ENCODE assay signal across 19 cellular contexts in the genomic region with DNA sequence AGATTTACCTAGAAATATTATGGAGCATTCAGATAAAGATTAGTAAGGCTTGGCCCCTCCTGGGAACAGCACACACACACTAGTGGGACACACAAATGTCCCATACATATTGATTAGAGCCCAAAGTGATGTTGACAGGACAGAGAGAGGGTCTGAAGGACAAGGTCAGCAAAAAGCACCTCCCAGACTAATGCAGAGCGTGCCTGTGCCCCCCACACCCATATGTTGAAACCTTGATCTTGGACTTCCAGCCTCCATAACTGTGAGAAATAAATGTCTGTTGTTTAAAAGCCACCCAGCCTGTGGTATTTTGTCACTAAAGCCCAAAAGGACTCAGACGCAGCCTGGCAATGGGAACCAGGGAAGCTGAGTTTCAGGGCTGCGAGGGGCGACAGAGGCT. TPM values are rescaled to one million over a fixed set of nuclear protein-coding genes. Genes with fewer than 3 reads are reported as not detected.
DNase-seq lines count a peak whose midpoint lies in the region; ATAC-seq, FAIRE-seq and TF ChIP-seq lines count a peak whose summit lies in the region.
"Had no signal": no experiment of that assay in that cellular context is flagged by ENCODE, and none has a peak within 500 bp of the region (broad histone marks: within the 10 kb centered on the region; RNA-seq: fewer than 3 reads in every experiment).

No MANE protein-coding gene starts in this region.

- peak overlapping the region; percentile 84; the same call in 1 of the 2 replicates for H3K4me2 ChIP-seq in HCT116 (ENCODE audit: low read length)
- H3K4me2 ChIP-seq in PC-9, result 0 out of 2 replicates have a peak overlapping the region, but pooled peaks have one; percentile 62
- H3K4me2 ChIP-seq in HepG2 (ENCODE audit: low read depth, low read length), result no peak overlapping the region
- H3K4me2 ChIP-seq: BLaER1 had no signal

- TF ChIP-seq EP300 in HepG2 (IDR thresholded peaks at IDR 0.05; ENCODE audit: low read depth in 2 of 2, low read length in 2 of 2), result no peak
- no peak for TF ChIP-seq EP300 in HepG2 (CRISPR knock-in tag; IDR thresholded peaks at IDR 0.05; ENCODE audit: borderline replicate concordance)

- H3K4me3 ChIP-seq in HCT116 (replicated peaks in 1 of 2; ENCODE audit: low read depth in 1 of 2, low read length in 2 of 2), result no peak overlapping the region
- H3K4me3 ChIP-seq in PC-9, result no peak overlapping the region
- no peak overlapping the region for H3K4me3 ChIP-seq in HepG2 (replicated peaks in 1 of 3; ENCODE audit: insufficient read depth in 1 of 3, low read depth in 2 of 3, low read length in 3 of 3)
- H3K4me3 ChIP-seq in psoas muscle, result no peak overlapping the region
- H3K4me3 ChIP-seq: BLaER1, HAP-1 had no signal

- H3F3A ChIP-seq in PC-9 (ENCODE audit: insufficient read depth, low read depth), result peaks cover 49% of the 10 kb centered on the region

- H2AFZ ChIP-seq in HCT116 (ENCODE audit: low read depth, low read length, poor library complexity, severe bottlenecking) (no peak overlapping the region), PC-9 (no peak overlapping the region), HepG2 (ENCODE audit: low read length) (no peak overlapping the region)

- intact Hi-C loops in HCT116 (cut with micrococcal nuclease) (loop anchor here (5.0 to 10.0 kb wide), 2 partner anchors 70 to 138 kb away; a partner anchor contains a TSS), PC-9 (cut with micrococcal nuclease; ENCODE audit: unreplicated experiment) (loop anchor here (5.0 kb wide), 2 partner anchors 88 to 433 kb away; no protein-coding TSS in a partner anchor), HepG2 (cut with micrococcal nuclease; ENCODE audit: unreplicated experiment) (loop anchor here (2.0 kb wide), 1 partner anchor 92 kb away; no protein-coding TSS in a partner anchor), psoas muscle (cut with DNase I) (loop anchor here in 1 of 2 donors (5.0 kb wide), 1 partner anchor 192 kb away; no protein-coding TSS in a partner anchor)

- H3K4me1 ChIP-seq in HCT116 (ENCODE audit: control insufficient read depth in 1 of 2, insufficient read depth in 2 of 2, low read length in 2 of 2) (peaks cover 87 to 91% of the 10 kb centered on the region in 2 experiments), PC-9 (replicated peaks; ENCODE audit: insufficient read depth) (peaks cover 49% of the 10 kb centered on the region), HepG2 (ENCODE audit: insufficient read depth, low read length) (peaks cover 30% of the 10 kb centered on the region), psoas muscle (peaks cover 54% of the 10 kb centered on the region)
- H3K4me1 ChIP-seq: HAP-1 had no signal

- H3K79me2 ChIP-seq in HCT116 (ENCODE audit: insufficient read depth, low read length) (no peaks in the 10 kb centered on the region), PC-9 (ENCODE audit: low read depth) (no peaks in the 10 kb centered on the region), HepG2 (ENCODE audit: insufficient read depth, low read length) (peaks cover 29% of the 10 kb centered on the region)

- no peak for TF ChIP-seq POLR2A in HCT116 (IDR thresholded peaks at IDR 0.05; ENCODE audit: borderline replicate concordance, extremely low read depth, insufficient read depth, insufficient read length)
- no peak for TF ChIP-seq POLR2A in HepG2 (IDR thresholded peaks at IDR 0.05; ENCODE audit: insufficient read depth in 1 of 2, low read depth in 2 of 2, low read length in 2 of 2)

- H3K27me3 ChIP-seq in HCT116 (ENCODE audit: insufficient read depth, low read length) (no peaks in the 10 kb centered on the region), PC-9 (ENCODE audit: insufficient read depth, low read depth) (no peaks in the 10 kb centered on the region), HepG2 (ENCODE audit: control insufficient read depth in 1 of 2, insufficient read depth in 2 of 2, low read length in 2 of 2) (no peaks in the 10 kb centered on the region), psoas muscle (ENCODE audit: insufficient read depth in 3 of 3, low read length in 2 of 3) (no peaks in the 10 kb centered on the region)
- H3K27me3 ChIP-seq: BLaER1 had no signal

- H3K27ac ChIP-seq in HCT116 (ENCODE audit: low read depth, low read length) (no peak overlapping the region), PC-9 (peak overlapping the region; percentile 78), HepG2 (ENCODE audit: extremely low read length, insufficient read depth, low read length) (no peak overlapping the region), psoas muscle (peak overlapping the region; percentile 70)
- H3K27ac ChIP-seq: BLaER1, HL-60 had no signal

- H4K20me1 ChIP-seq in HCT116 (ENCODE audit: insufficient read depth) (no peaks in the 10 kb centered on the region), PC-9 (ENCODE audit: insufficient read depth) (no peaks in the 10 kb centered on the region), HepG2 (ENCODE audit: insufficient read depth, low read length) (peaks cover 23% of the 10 kb centered on the region; the same call in 1 of the 2 replicates)
- H4K20me1 ChIP-seq: BLaER1 had no signal

- in situ Hi-C loops in HepG2 (cut with HindIII; ENCODE audit: extremely low pct_ligation_motif_present, low pct_unique_long_range_greater_than_20kb), result no loop called here

- FAIRE-seq in HepG2 (lab: Jason Lieb, UNC), result no peak
- FAIRE-seq: A204.1, G401.6, GM12892, GM18507 had no signal

- CTCF ChIA-PET in HCT116 (lab: Charles Lee), result interaction anchor here (3.5 kb wide), 1 partner anchor 8 kb away, joined by 17 read pairs; no protein-coding TSS in a partner anchor
- CTCF ChIA-PET in PC-9 (lab: Charles Lee), result interaction anchor here (0.6 kb wide), 1 partner anchor 138 kb away, joined by 3 read pairs; no protein-coding TSS in a partner anchor
- CTCF ChIA-PET in HepG2 (lab: Yijun Ruan, JAX; ENCODE audit: low intra/inter-chr PET ratio, low total read pairs), result no interaction called here
- CTCF ChIA-PET in GM10248 (lab: Yijun Ruan, JAX), result interaction anchor here (1.4 to 4.9 kb wide), 5 partner anchors 7 to 188 kb away, joined by 3 to 28 read pairs (median 13); no protein-coding TSS in a partner anchor

- WGBS in HepG2 (ENCODE audit: low lambda C conversion rate), result 80% methylated on average over 4 of the region's 4 CpGs
- 96 to 97% (median 96%) methylated on average over 4 of the region's 4 CpGs for WGBS in psoas muscle, 3 donors

- RAD21 ChIA-PET in HCT116 (lab: Charles Lee; ENCODE audit: low non-redundant PET in 1 of 2, low total read pairs in 2 of 2, uncharacterized antibody in 2 of 2, unreplicated experiment in 2 of 2), result interaction anchor here in 1 of 2 experiments (0.7 kb wide), 1 partner anchor 59 kb away, joined by 3 read pairs; no protein-coding TSS in a partner anchor

- no peaks in the 10 kb centered on the region for H3K36me3 ChIP-seq in HCT116 (ENCODE audit: control insufficient read depth in 1 of 2, insufficient read depth in 2 of 2, low read length in 2 of 2)
- H3K36me3 ChIP-seq in PC-9 (ENCODE audit: low read depth), result no peaks in the 10 kb centered on the region
- peaks cover 2 to 22% of the 10 kb centered on the region in 2 experiments; a peak in 3 of 5 replicates for H3K36me3 ChIP-seq in HepG2 (replicated peaks in 1 of 2; ENCODE audit: control insufficient read depth in 1 of 2, insufficient read depth in 2 of 2, low read length in 2 of 2)
- no peaks in the 10 kb centered on the region for H3K36me3 ChIP-seq in psoas muscle (ENCODE audit: insufficient read depth in 1 of 2, low read depth in 1 of 2)
- H3K36me3 ChIP-seq: BLaER1, HAP-1 had no signal

- H3K9ac ChIP-seq in HCT116 (ENCODE audit: low read length) (no peak overlapping the region), HepG2 (ENCODE audit: insufficient read depth, low read depth, low read length) (no peak overlapping the region)
- H3K9ac ChIP-seq: BLaER1 had no signal

- BruUV-seq in HCT116 (replicated peaks; lab: Mats Ljungman, UMichigan) (no TSS peak), PC-9 (replicated peaks; lab: Mats Ljungman, UMichigan) (no TSS peak), HepG2 (replicated peaks; lab: Mats Ljungman, UMichigan) (no TSS peak)

- POLR2A ChIA-PET in HCT116 (lab: Charles Lee), result no interaction called here
- POLR2A ChIA-PET in PC-9 (lab: Charles Lee; ENCODE audit: unreplicated experiment), result no interaction called here
- POLR2A ChIA-PET in HepG2 (lab: Yijun Ruan, JAX), result interaction anchor here (1.4 kb wide), 1 partner anchor 22 kb away, joined by 3 read pairs; no protein-coding TSS in a partner anchor
- POLR2A ChIA-PET in GM10248 (lab: Yijun Ruan, JAX), result interaction anchor here (0.6 kb wide), 1 partner anchor 24 kb away, joined by 3 read pairs; no protein-coding TSS in a partner anchor

- no peaks in the 10 kb centered on the region for H3K9me3 ChIP-seq in HCT116 (ENCODE audit: control insufficient read depth in 1 of 2, insufficient read depth in 1 of 2, low read depth in 1 of 2, low read length in 2 of 2)
- H3K9me3 ChIP-seq in PC-9 (ENCODE audit: insufficient read depth, low read depth), result no peaks in the 10 kb centered on the region
- H3K9me3 ChIP-seq in HepG2 (ENCODE audit: low read length), result no peaks in the 10 kb centered on the region
- no peaks in the 10 kb centered on the region for H3K9me3 ChIP-seq in psoas muscle
- H3K9me3 ChIP-seq: BLaER1, HAP-1 had no signal

- H3K9me2 ChIP-seq in HCT116 (ENCODE audit: insufficient read depth) (no peaks in the 10 kb centered on the region), PC-9 (ENCODE audit: insufficient read depth) (no peaks in the 10 kb centered on the region)

- no peak for TF ChIP-seq RAD21 in HCT116 (IDR thresholded peaks at IDR 0.05; ENCODE audit: low read depth)
- TF ChIP-seq RAD21 in HepG2 (CRISPR knock-in tag; IDR thresholded peaks at IDR 0.05), result no peak

- no peak for DNase-seq in HCT116 (ENCODE audit: low read depth, low spot score)
- DNase-seq in PC-9, result no peak
- peak; percentile 33 for DNase-seq in HepG2 (ENCODE audit: low spot score)
- no peak for DNase-seq in psoas muscle
- DNase-seq in DMS114 treated with DMSO at 0.1 percent for 48 hours (lab: John Stamatoyannopoulos, UW; ENCODE audit: unreplicated experiment), result no peak
- DNase-seq in Kasumi-1 (lab: John Stamatoyannopoulos, UW), result no peak
- DNase-seq in GM10248 (ENCODE audit: extremely low spot score), result no peak
- DNase-seq: CD8-positive, alpha-beta T cell; DMS 273 treated with DMSO at 0.1 percent for 48 hours; GM23248; KBM-7 had no signal

- ATAC-seq in HCT116, result no peak
- ATAC-seq in HepG2, result peak; percentile 41
- no peak for ATAC-seq in psoas muscle
- no peak for ATAC-seq in HG03135 (IDR thresholded peaks at IDR 0.05; ENCODE audit: unreplicated experiment)
- ATAC-seq: CD8-positive, alpha-beta T cell had no signal

- TF ChIP-seq CTCF in HCT116 (IDR thresholded peaks at IDR 0.05 in 2 of 3, conservative IDR thresholded peaks at IDR 0.05 in 1 of 3; ENCODE audit: borderline replicate concordance in 1 of 3, insufficient read depth in 1 of 3, low read depth in 2 of 3, low read length in 2 of 3), result no peak
- TF ChIP-seq CTCF in PC-9 (conservative IDR thresholded peaks at IDR 0.05), result no peak
- no peak for TF ChIP-seq CTCF in HepG2 (CRISPR knock-in tag; IDR thresholded peaks at IDR 0.05)
- TF ChIP-seq CTCF in psoas muscle (IDR thresholded peaks at IDR 0.05), result no peak
- no peak for TF ChIP-seq CTCF in GM10248 (IDR thresholded peaks at IDR 0.05; ENCODE audit: control extremely low read depth, extremely low read depth, low read depth, missing control alignments)

RNA-seq across cellular contexts. Expression of a gene that starts 27.6 kb away (rescaled TPM):
- 55.4 TPM for total RNA-seq in HCT116 (2021; ENCODE audit: unreplicated experiment)
- 28.7 and 30.2 TPM in 2 replicates for polyA plus RNA-seq in HCT116 (2012)
- total RNA-seq in PC-9 (2021), result 13.8 and 26.6 TPM in 2 replicates
- 4.4 and 6.8 TPM in 2 replicates for total RNA-seq in HepG2 (2016; rRNA removed; fragmentation: Illumina TruSeq; extraction: Trizol)
- 1.1 TPM in 2 replicates for total RNA-seq in HepG2 (2016; cell fraction: cytosol; rRNA removed; fragmentation: Illumina TruSeq; extraction: Trizol; ENCODE audit: low read depth)
- total RNA-seq in HepG2 (2016; cell fraction: insoluble cytoplasmic fraction; rRNA removed; fragmentation: Illumina TruSeq; extraction: Trizol), result 3.5 and 6.4 TPM in 2 replicates
- 4.1 and 5.5 TPM in 2 replicates for total RNA-seq in HepG2 (2016; cell fraction: membrane; rRNA removed; fragmentation: Illumina TruSeq; extraction: Trizol)
- total RNA-seq in HepG2 (2016; cell fraction: nucleus; rRNA removed; fragmentation: Illumina TruSeq; extraction: Trizol), result 2.9 and 5.5 TPM in 2 replicates
- 1.3 and 2.4 TPM in 2 replicates for polyA plus RNA-seq in HepG2 (2011; rRNA removed)
- polyA plus RNA-seq in HepG2 (2011; cell fraction: cytosol; rRNA removed), result 1.7 and 3.3 TPM in 2 replicates
- polyA plus RNA-seq in HepG2 (2011; cell fraction: nucleus; rRNA removed), result 7.1 and 9.6 TPM in 2 replicates
- 1.2 and 2.5 TPM in 2 replicates for polyA plus RNA-seq in HepG2 (2012)
- 1.4 and 1.5 TPM in 2 replicates for polyA plus RNA-seq in HepG2 (2016; cell fraction: cytosol; fragmentation: Illumina TruSeq; extraction: Trizol; ENCODE audit: low read depth)
- polyA plus RNA-seq in HepG2 (2016; cell fraction: insoluble cytoplasmic fraction; fragmentation: Illumina TruSeq; extraction: Trizol; ENCODE audit: low read depth), result 3.8 and 4.4 TPM in 2 replicates
- polyA plus RNA-seq in HepG2 (2016; cell fraction: membrane; fragmentation: Illumina TruSeq; extraction: Trizol; ENCODE audit: low read depth), result 3.3 and 4.1 TPM in 2 replicates
- polyA plus RNA-seq in HepG2 (2016; cell fraction: nucleus; fragmentation: Illumina TruSeq; extraction: Trizol; ENCODE audit: insufficient read depth, low read depth), result 7.3 and 8.5 TPM in 2 replicates
- polyA minus RNA-seq in HepG2 (2011; rRNA and poly(A)+ RNA removed; ENCODE audit: low replicate concordance), result 3.9 and 38.9 TPM in 2 replicates
- polyA minus RNA-seq in HepG2 (2011; cell fraction: cytosol; rRNA and poly(A)+ RNA removed), result 2.7 and 3.0 TPM in 2 replicates
- polyA minus RNA-seq in HepG2 (2011; cell fraction: nucleus; rRNA and poly(A)+ RNA removed), result 1.1 and 1.5 TPM in 2 replicates
- total RNA-seq in psoas muscle, result 10 to 100 TPM in 3 of 4 donors, 1 to 10 TPM in 1; 7.4 to 11.8 (median 10.7) TPM
- 10 to 100 TPM in 2 of 3 donors, 1 to 10 TPM in 1; 8.5 to 16.6 (median 15.3) TPM for polyA plus RNA-seq in psoas muscle

RNA-seq across cellular contexts. Expression of a gene that starts 41.2 kb away (rescaled TPM):
- total RNA-seq in HCT116 (2021; ENCODE audit: unreplicated experiment) (35.3 TPM), PC-9 (2021) (42.1 and 42.9 TPM in 2 replicates), HepG2 (2016; rRNA removed; fragmentation: Illumina TruSeq; extraction: Trizol) (8.0 and 22.2 TPM in 2 replicates), psoas muscle (1 to 10 TPM; 3.1 to 5.0 (median 4.3) TPM)
- 35.0 and 37.5 TPM in 2 replicates for polyA plus RNA-seq in HCT116 (2012)
- total RNA-seq in HepG2 (2016; cell fraction: cytosol; rRNA removed; fragmentation: Illumina TruSeq; extraction: Trizol; ENCODE audit: low read depth), result 5.3 and 5.8 TPM in 2 replicates
- 8.3 and 23.5 TPM in 2 replicates for total RNA-seq in HepG2 (2016; cell fraction: insoluble cytoplasmic fraction; rRNA removed; fragmentation: Illumina TruSeq; extraction: Trizol)
- total RNA-seq in HepG2 (2016; cell fraction: membrane; rRNA removed; fragmentation: Illumina TruSeq; extraction: Trizol), result 9.8 and 10.6 TPM in 2 replicates
- 18.1 and 22.0 TPM in 2 replicates for total RNA-seq in HepG2 (2016; cell fraction: nucleus; rRNA removed; fragmentation: Illumina TruSeq; extraction: Trizol)
- polyA plus RNA-seq in HepG2 (2011; rRNA removed) (22.4 and 29.3 TPM in 2 replicates), psoas muscle (10 to 100 TPM in 1 of 3 donors, 1 to 10 TPM in 2; 4.2 to 13.2 (median 5.1) TPM)
- 18.4 and 29.0 TPM in 2 replicates for polyA plus RNA-seq in HepG2 (2011; cell fraction: cytosol; rRNA removed)
- polyA plus RNA-seq in HepG2 (2011; cell fraction: nucleus; rRNA removed), result 56.2 and 66.8 TPM in 2 replicates
- 14.4 and 22.1 TPM in 2 replicates for polyA plus RNA-seq in HepG2 (2012)
- 5.7 and 6.5 TPM in 2 replicates for polyA plus RNA-seq in HepG2 (2016; cell fraction: cytosol; fragmentation: Illumina TruSeq; extraction: Trizol; ENCODE audit: low read depth)
- polyA plus RNA-seq in HepG2 (2016; cell fraction: insoluble cytoplasmic fraction; fragmentation: Illumina TruSeq; extraction: Trizol; ENCODE audit: low read depth), result 9.5 and 11.9 TPM in 2 replicates
- polyA plus RNA-seq in HepG2 (2016; cell fraction: membrane; fragmentation: Illumina TruSeq; extraction: Trizol; ENCODE audit: low read depth), result 8.8 and 9.5 TPM in 2 replicates
- 41.3 and 46.5 TPM in 2 replicates for polyA plus RNA-seq in HepG2 (2016; cell fraction: nucleus; fragmentation: Illumina TruSeq; extraction: Trizol; ENCODE audit: insufficient read depth, low read depth)
- 40.2 and 41.8 TPM in 2 replicates for polyA minus RNA-seq in HepG2 (2011; rRNA and poly(A)+ RNA removed; ENCODE audit: low replicate concordance)
- polyA minus RNA-seq in HepG2 (2011; cell fraction: cytosol; rRNA and poly(A)+ RNA removed), result 11.0 and 11.1 TPM in 2 replicates
- 16.7 and 18.8 TPM in 2 replicates for polyA minus RNA-seq in HepG2 (2011; cell fraction: nucleus; rRNA and poly(A)+ RNA removed)

Comparison
In these comparisons a context has a peak if more than half of its experiments do, and no peak if none do; other contexts are left out.
1. H3K27ac ChIP-seq: peak in PC-9 (single experiment) and psoas muscle (single experiment); none in HCT116 (single experiment) and HepG2 (single experiment).
2. POLR2A ChIA-PET loops: an anchor here in HepG2 (1.4 kb wide) and GM10248 (0.6 kb wide); none called in HCT116 and PC-9.